24 cellular contexts compared by ENCODE assay signal in genomic region chr15:27238209-27238608, GRCh38.
A peak's percentile ranks its signal among the peaks of the same experiment; 100 is the strongest.
DNase-seq lines count a peak whose midpoint lies in the region; ATAC-seq and TF ChIP-seq lines count a peak whose summit lies in the region.
"Had no signal": no experiment of that assay in that cellular context is flagged by ENCODE, and none has a peak within 500 bp of the region (broad histone marks: within the 10 kb centered on the region; RNA-seq: fewer than 3 reads in every experiment).

No MANE protein-coding gene starts in this region.

- no peak overlapping the region for H3K4me3 ChIP-seq in BLaER1
- H3K4me3 ChIP-seq: A549, colonic mucosa, gastroesophageal sphincter, lower lobe of right lung, SK-N-MC had no signal

- intact Hi-C loops in activated CD4-positive, alpha-beta T cell treated with anti-CD3 and anti-CD28 coated beads, Interleukin-2, amount 10 ng/mL, durations not matched to agents 24 days and 14 days (cut with micrococcal nuclease) = no loop called here

- CTCF ChIA-PET in WTC11 (lab: Charles Lee) = interaction anchor here (0.6 to 1.6 kb wide), 8 partner anchors 9 to 783 kb away, joined by 3 to 14 read pairs (median 3); no protein-coding TSS in a partner anchor

- no peaks in the 10 kb centered on the region for H4K20me1 ChIP-seq in BLaER1

- peak; percentile 65 for ATAC-seq in WTC11
- ATAC-seq in HG03097 (IDR thresholded peaks at IDR 0.05; ENCODE audit: low FRiP score, unreplicated experiment) = no peak
- ATAC-seq: A549; activated T-cell treated with anti-CD3 and anti-CD28 coated beads, Interleukin-2, amount 50 U/mL, for 72 hours; gastroesophageal sphincter; lower lobe of right lung had no signal

- peak overlapping the region; percentile 58 for H3K4me2 ChIP-seq in BLaER1
- H3K4me2 ChIP-seq: A549 had no signal

- H3K27ac ChIP-seq in BLaER1 = no peak overlapping the region
- H3K27ac ChIP-seq: A549, colonic mucosa, gastroesophageal sphincter, lower lobe of right lung, SK-N-MC had no signal

- no peak overlapping the region for H3K9ac ChIP-seq in BLaER1

- H3K4me1 ChIP-seq in BLaER1 = peaks cover 40% of the 10 kb centered on the region
- H3K4me1 ChIP-seq: colonic mucosa, gastroesophageal sphincter, lower lobe of right lung had no signal

- H3K27me3 ChIP-seq in BLaER1 = no peaks in the 10 kb centered on the region
- H3K27me3 ChIP-seq: colonic mucosa had no signal

- H3K4me3 Mint-ChIP-seq in WTC11 = no peak overlapping the region
- H3K4me3 Mint-ChIP-seq in nephron = no peak overlapping the region
- H3K4me3 Mint-ChIP-seq in activated CD4-positive, alpha-beta T cell treated with anti-CD3 and anti-CD28 coated beads, Interleukin-2, amount 10 ng/mL, durations not matched to agents 24 days and 14 days = no peak overlapping the region
- H3K4me3 Mint-ChIP-seq: activated naive CD4-positive, alpha-beta T cell treated with anti-CD3 and anti-CD28 coated beads for 36 hours; activated T-cell treated with anti-CD3 and anti-CD28 coated beads, Interleukin-2, amount 50 U/mL, for 72 hours; B cell had no signal

- H3K4me1 Mint-ChIP-seq in WTC11 (peaks cover 8% of the 10 kb centered on the region), nephron (peaks cover 15% of the 10 kb centered on the region)
- H3K4me1 Mint-ChIP-seq in activated CD4-positive, alpha-beta T cell treated with anti-CD3 and anti-CD28 coated beads, Interleukin-2, amount 10 ng/mL, durations not matched to agents 24 days and 14 days = no peaks in the 10 kb centered on the region
- H3K4me1 Mint-ChIP-seq: B cell had no signal

- H3K9me3 ChIP-seq in BLaER1 = no peaks in the 10 kb centered on the region
- H3K9me3 ChIP-seq: A549, colonic mucosa, gastroesophageal sphincter, lower lobe of right lung had no signal

- DNase-seq in WTC11 (ENCODE audit: low spot score) (peak; percentile 69), putamen (ENCODE audit: low spot score) (no peak)
- no peak for DNase-seq in effector CD4-positive, alpha-beta T cell
- no peak for DNase-seq in activated CD4-positive, alpha-beta T cell treated with anti-CD3 and anti-CD28 coated beads, Interleukin-2, amount 10 ng/mL, durations not matched to agents 24 days and 14 days
- DNase-seq: activated CD4-positive, alpha-beta T cell treated with anti-CD3 and anti-CD28 coated beads for 48 hours; activated naive CD4-positive, alpha-beta T cell treated with anti-CD3 and anti-CD28 coated beads for 36 hours; activated T-cell treated with anti-CD3 and anti-CD28 coated beads, Interleukin-2, amount 50 U/mL, for 72 hours; colonic mucosa; DMS79 treated with DMSO at 0.1 percent for 48 hours; GOT3; kidney; lower lobe of right lung; NCI-H2081 treated with DMSO at 0.1 percent for 48 hours; NCI-H510A; T-helper 2 cell; trophoblast cell had no signal

- POLR2A ChIA-PET in WTC11 (lab: Charles Lee) = no interaction called here

- H3K9me3 Mint-ChIP-seq in WTC11 = no peaks in the 10 kb centered on the region
- H3K9me3 Mint-ChIP-seq in nephron = no peaks in the 10 kb centered on the region
- H3K9me3 Mint-ChIP-seq in activated CD4-positive, alpha-beta T cell treated with anti-CD3 and anti-CD28 coated beads, Interleukin-2, amount 10 ng/mL, durations not matched to agents 24 days and 14 days = no peaks in the 10 kb centered on the region
- H3K9me3 Mint-ChIP-seq: activated naive CD4-positive, alpha-beta T cell treated with anti-CD3 and anti-CD28 coated beads for 36 hours had no signal

- H3K36me3 ChIP-seq in BLaER1 = no peaks in the 10 kb centered on the region
- H3K36me3 ChIP-seq: colonic mucosa, gastroesophageal sphincter, lower lobe of right lung had no signal

- H3K36me3 Mint-ChIP-seq in WTC11 (no peaks in the 10 kb centered on the region), nephron (ENCODE audit: low read depth) (no peaks in the 10 kb centered on the region)
- H3K36me3 Mint-ChIP-seq in activated CD4-positive, alpha-beta T cell treated with anti-CD3 and anti-CD28 coated beads, Interleukin-2, amount 10 ng/mL, durations not matched to agents 24 days and 14 days (ENCODE audit: low read depth) = no peaks in the 10 kb centered on the region

- no peaks in the 10 kb centered on the region for H3K27me3 Mint-ChIP-seq in WTC11 (ENCODE audit: low read depth)
- peaks cover 6% of the 10 kb centered on the region for H3K27me3 Mint-ChIP-seq in nephron (ENCODE audit: low read depth)
- no peaks in the 10 kb centered on the region for H3K27me3 Mint-ChIP-seq in activated CD4-positive, alpha-beta T cell treated with anti-CD3 and anti-CD28 coated beads, Interleukin-2, amount 10 ng/mL, durations not matched to agents 24 days and 14 days
- H3K27me3 Mint-ChIP-seq: B cell had no signal

- H3K27ac Mint-ChIP-seq in WTC11 = no peak overlapping the region
- peak overlapping the region; percentile 21 to 38 (median 33) for H3K27ac Mint-ChIP-seq in nephron
- no peak overlapping the region for H3K27ac Mint-ChIP-seq in activated CD4-positive, alpha-beta T cell treated with anti-CD3 and anti-CD28 coated beads, Interleukin-2, amount 10 ng/mL, durations not matched to agents 24 days and 14 days
- H3K27ac Mint-ChIP-seq: activated naive CD4-positive, alpha-beta T cell treated with anti-CD3 and anti-CD28 coated beads for 36 hours; activated T-cell treated with anti-CD3 and anti-CD28 coated beads, Interleukin-2, amount 50 U/mL, for 72 hours; B cell had no signal

- TF ChIP-seq CTCF in LNCAP (IDR thresholded peaks at IDR 0.05) = peak; percentile 28; the same call in 1 of the 2 replicates
- peak; percentile 54 for TF ChIP-seq CTCF in WTC11 (IDR thresholded peaks at IDR 0.05)
- TF ChIP-seq CTCF in nephron (IDR thresholded peaks at IDR 0.05; ENCODE audit: unreplicated experiment in 3 of 3) = peak in 2 of 3 experiments; percentile 9 to 16

TF ChIP-seq in WTC11, 78 proteins besides CTCF, POLR2A, EP300 and RAD21 (continues in another document):
- TF ChIP-seq PRDM15 (CRISPR knock-in tag; IDR thresholded peaks at IDR 0.05) = no peak
- no peak for TF ChIP-seq MLX (CRISPR knock-in tag; IDR thresholded peaks at IDR 0.05)
- no peak for TF ChIP-seq ZNF671 (CRISPR knock-in tag; IDR thresholded peaks at IDR 0.05)
- TF ChIP-seq ATF1 (CRISPR knock-in tag; IDR thresholded peaks at IDR 0.05) = no peak
- TF ChIP-seq TEAD4 (CRISPR knock-in tag; IDR thresholded peaks at IDR 0.05) = no peak
- TF ChIP-seq AR (CRISPR knock-in tag; IDR thresholded peaks at IDR 0.05) = no peak
- no peak for TF ChIP-seq ZMAT4 (CRISPR knock-in tag; IDR thresholded peaks at IDR 0.05)
- no peak for TF ChIP-seq IRF2 (CRISPR knock-in tag; IDR thresholded peaks at IDR 0.05; ENCODE audit: borderline replicate concordance, low read depth)

Comparison
In these comparisons a context has a peak if more than half of its experiments do, and no peak if none do; other contexts are left out.
1. H3K27ac Mint-ChIP-seq: peak in nephron (3 of 3); none in WTC11 (single experiment) and activated CD4-positive, alpha-beta T cell treated with anti-CD3 and anti-CD28 coated beads, Interleukin-2, amount 10 ng/mL, durations not matched to agents 24 days and 14 days (single experiment).
2. Peak in every context shown above with its lines, with median percentiles within 50 percentile points of each other: CTCF ChIP-seq.